In genomic region chr10:110074986-110075664, GRCh38 we compare ENCODE assay signal across 8 cellular contexts.
A peak's percentile ranks its signal among the peaks of the same experiment; 100 is the strongest.
DNase-seq lines count a peak whose midpoint lies in the region; ATAC-seq and TF ChIP-seq lines count a peak whose summit lies in the region.

No MANE protein-coding gene starts in this region.

- no peaks in the 10 kb centered on the region for H3K9me3 ChIP-seq in Peyer's patch

- H3K4me1 ChIP-seq in Peyer's patch = peaks cover 0 to 40% (median 17%) of the 10 kb centered on the region in 4 donors

- no peaks in the 10 kb centered on the region for H3K36me3 ChIP-seq in Peyer's patch

- CTCF ChIA-PET in Calu3 (lab: Charles Lee) = interaction anchor here (0.6 to 0.7 kb wide), 2 partner anchors 13 to 64 kb away, joined by 4 read pairs; no protein-coding TSS in a partner anchor

- no peak for TF ChIP-seq POLR2A in Peyer's patch (IDR thresholded peaks at IDR 0.05)

- intact Hi-C loops in Calu3 (cut with micrococcal nuclease; ENCODE audit: unreplicated experiment) = loop anchor here (5.0 kb wide), 1 partner anchor 98 kb away; no protein-coding TSS in a partner anchor

- no TSS peak for BruUV-seq in Calu3 (replicated peaks; lab: Mats Ljungman, UMichigan)

- H3K4me3 ChIP-seq in Peyer's patch = no peak overlapping the region

- TF ChIP-seq CTCF in Calu3 (IDR thresholded peaks at IDR 0.05; ENCODE audit: unreplicated experiment) (no peak), Peyer's patch (IDR thresholded peaks at IDR 0.05) (no peak), endothelial cell (IDR thresholded peaks at IDR 0.05; ENCODE audit: unreplicated experiment) (no peak), osteocyte (IDR thresholded peaks at IDR 0.05) (no peak)

- H3K27me3 ChIP-seq in Peyer's patch = no peaks in the 10 kb centered on the region

- no peaks in the 10 kb centered on the region for H3K36me3 Mint-ChIP-seq in Calu3 (ENCODE audit: insufficient read depth, unreplicated experiment)
- no peaks in the 10 kb centered on the region for H3K36me3 Mint-ChIP-seq in endothelial cell (ENCODE audit: low read depth, unreplicated experiment)
- no peaks in the 10 kb centered on the region for H3K36me3 Mint-ChIP-seq in osteocyte (ENCODE audit: unreplicated experiment)

- H3K27me3 Mint-ChIP-seq in Calu3 (ENCODE audit: unreplicated experiment) (no peaks in the 10 kb centered on the region), endothelial cell (ENCODE audit: unreplicated experiment) (peaks cover 1% of the 10 kb centered on the region), osteocyte (ENCODE audit: unreplicated experiment) (no peaks in the 10 kb centered on the region)

- H3K4me3 Mint-ChIP-seq in Calu3 (ENCODE audit: low read depth, unreplicated experiment) (peak overlapping the region; percentile 8), endothelial cell (ENCODE audit: unreplicated experiment) (no peak overlapping the region), osteocyte (ENCODE audit: unreplicated experiment) (peak overlapping the region; percentile 53)

- H3K9me3 Mint-ChIP-seq in Calu3 (ENCODE audit: low read depth, unreplicated experiment) = no peaks in the 10 kb centered on the region
- H3K9me3 Mint-ChIP-seq in endothelial cell (ENCODE audit: unreplicated experiment) = no peaks in the 10 kb centered on the region
- H3K9me3 Mint-ChIP-seq in osteocyte (ENCODE audit: unreplicated experiment) = no peaks in the 10 kb centered on the region

- H3K27ac Mint-ChIP-seq in Calu3 (ENCODE audit: unreplicated experiment) (peak overlapping the region; percentile 50), endothelial cell (ENCODE audit: unreplicated experiment) (peak overlapping the region; percentile 85), osteocyte (ENCODE audit: unreplicated experiment) (peak overlapping the region; percentile 82)

- ATAC-seq in HG03045 (IDR thresholded peaks at IDR 0.05; ENCODE audit: unreplicated experiment) (no peak), HG03025 (IDR thresholded peaks at IDR 0.05; ENCODE audit: low FRiP score, unreplicated experiment) (no peak), HG03280 (IDR thresholded peaks at IDR 0.05; ENCODE audit: unreplicated experiment) (no peak)

- H3K4me1 Mint-ChIP-seq in Calu3 (ENCODE audit: low read depth, unreplicated experiment) (peaks cover 45% of the 10 kb centered on the region), endothelial cell (ENCODE audit: unreplicated experiment) (peaks cover 52% of the 10 kb centered on the region), osteocyte (ENCODE audit: unreplicated experiment) (peaks cover 66% of the 10 kb centered on the region)

- peak overlapping the region; percentile 3 to 65 (median 48) for H3K27ac ChIP-seq in Peyer's patch

- DNase-seq in Calu3 = no peak
- no peak for DNase-seq in Peyer's patch
- no peak for DNase-seq in endothelial cell (ENCODE audit: low spot score)
- DNase-seq in osteocyte (ENCODE audit: extremely low spot score, unreplicated experiment) = no peak
- no peak for DNase-seq in HUDEP-2 (lab: John Stamatoyannopoulos, UW; ENCODE audit: unreplicated experiment in 76 of 76)
